12 cellular contexts compared by ENCODE assay signal in the genomic region with DNA sequence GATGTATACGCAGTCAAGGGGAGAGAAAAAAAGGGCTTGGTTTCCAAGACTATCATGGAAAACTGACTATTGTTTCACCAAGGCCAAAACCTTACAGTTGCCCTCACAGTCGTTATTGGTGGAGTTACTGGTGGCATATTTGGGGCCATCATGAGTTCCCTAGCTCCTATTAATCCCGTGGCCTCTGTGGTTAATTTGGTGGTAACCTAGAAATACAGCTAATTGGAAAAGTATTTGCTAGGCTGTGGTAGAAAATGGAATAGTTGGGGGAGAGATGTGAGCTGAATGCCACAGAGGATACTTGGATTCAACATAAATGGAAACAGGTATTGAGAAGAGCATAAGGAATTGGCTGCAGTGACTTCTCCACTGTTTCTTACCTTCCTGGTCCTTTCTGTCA.
"Had no signal": no experiment of that assay in that cellular context is flagged by ENCODE, and none has a peak within 500 bp of the region (broad histone marks: within the 10 kb centered on the region; RNA-seq: fewer than 3 reads in every experiment).

No MANE protein-coding gene starts in this region.

- H3K4me3 ChIP-seq: esophagus squamous epithelium, prostate gland, suprapubic skin, upper lobe of right lung had no signal

- H3K9me3 ChIP-seq: esophagus squamous epithelium, prostate gland, suprapubic skin, upper lobe of right lung had no signal

- H3K27me3 ChIP-seq: esophagus squamous epithelium, upper lobe of right lung had no signal

- H3K4me1 ChIP-seq: esophagus squamous epithelium, prostate gland, suprapubic skin, upper lobe of right lung had no signal

- DNase-seq: activated CD4-positive, alpha-beta T cell treated with anti-CD3 and anti-CD28 coated beads for 4 hours; activated CD8-positive, alpha-beta memory T cell treated with anti-CD3 and anti-CD28 coated beads for 24 hours; amygdala; esophagus squamous epithelium; occipital lobe; stimulated activated CD4-positive, alpha-beta T cell treated with anti-CD3 and anti-CD28 coated beads, Interleukin-2, amount 100 ng/mL, for 48 hours; stimulated activated naive CD4-positive, alpha-beta T cell treated with Interleukin-2 at 50 U/mL for 16 hours; T-cell; T1000; upper lobe of right lung had no signal

- H3K27ac ChIP-seq: suprapubic skin, upper lobe of right lung had no signal

- H3K36me3 ChIP-seq: esophagus squamous epithelium, prostate gland, suprapubic skin, upper lobe of right lung had no signal
